In genomic region chr16:1772908-1773702, GRCh38 we compare ENCODE assay signal across 8 cellular contexts. TPM values are rescaled to one million over a fixed set of nuclear protein-coding genes. Genes with fewer than 3 reads are reported as not detected.
DNase-seq lines count a peak whose midpoint lies in the region; ATAC-seq and TF ChIP-seq lines count a peak whose summit lies in the region.

Gene MRPS34 (minus strand): TSS chr16:1773134. CDS start chr16:1773119, 15 bp downstream.

- peak; percentile 39 for ATAC-seq in GM18868 (IDR thresholded peaks at IDR 0.05; ENCODE audit: unreplicated experiment)
- ATAC-seq in HG03439 (IDR thresholded peaks at IDR 0.05; ENCODE audit: unreplicated experiment): peak; percentile 45
- peak; percentile 63 for ATAC-seq in activated CD8-positive, alpha-beta T cell treated with anti-CD3 and anti-CD28 coated beads for 36 hours

- no peaks in the 10 kb centered on the region for H3K9me3 Mint-ChIP-seq in activated CD8-positive, alpha-beta T cell treated with anti-CD3 and anti-CD28 coated beads for 36 hours

- DNase-seq in ACHN (peak; percentile 93), NCI-H748 treated with DMSO at 0.1 percent for 48 hours (lab: John Stamatoyannopoulos, UW) (peak; percentile 50), lung microvascular endothelial cell (ENCODE audit: low read depth in 2 of 2) (peak; percentile 88 to 91)
- peak; percentile 84 for DNase-seq in activated CD8-positive, alpha-beta T cell treated with anti-CD3 and anti-CD28 coated beads for 36 hours
- DNase-seq in effector CD4-positive, alpha-beta T cell: peak; percentile 71
- peak; percentile 58 to 69 (median 60) for DNase-seq in stimulated activated CD4-positive, alpha-beta T cell treated with anti-CD3 and anti-CD28 coated beads, TNF-alpha, amount 100 ng/mL, for 4 hours (ENCODE audit: low read depth in 3 of 3)

- intact Hi-C loops in activated CD8-positive, alpha-beta T cell treated with anti-CD3 and anti-CD28 coated beads for 36 hours (cut with micrococcal nuclease): no loop called here

- in situ Hi-C loops in ACHN (cut with HindIII; ENCODE audit: low pct_ligation_motif_present, low pct_unique_long_range_greater_than_20kb, low sequenced_read_pairs): no loop called here

- CTCF ChIA-PET in activated CD8-positive, alpha-beta T cell treated with anti-CD3 and anti-CD28 coated beads for 36 hours (lab: Charles Lee): interaction anchor here (0.6 to 3.4 kb wide), 6 partner anchors 9 to 69 kb away, joined by 3 to 36 read pairs (median 5); partner anchors contain the start of genes MAPK8IP3, NUBP2 and SPSB3

- POLR2A ChIA-PET in activated CD8-positive, alpha-beta T cell treated with anti-CD3 and anti-CD28 coated beads for 36 hours (lab: Charles Lee): interaction anchor here (0.7 to 3.2 kb wide), 12 partner anchors 7 to 382 kb away, joined by 3 to 18 read pairs (median 6); partner anchors contain the start of genes MAPK8IP3, NUBP2, SPSB3 and TRAF7

- H3K36me3 Mint-ChIP-seq in activated CD8-positive, alpha-beta T cell treated with anti-CD3 and anti-CD28 coated beads for 36 hours (ENCODE audit: low read depth): peaks cover 12% of the 10 kb centered on the region

- peak within 1 kb of the TSS; percentile 100 for H3K4me3 Mint-ChIP-seq in activated CD8-positive, alpha-beta T cell treated with anti-CD3 and anti-CD28 coated beads for 36 hours

- TF ChIP-seq CTCF in activated CD8-positive, alpha-beta T cell treated with anti-CD3 and anti-CD28 coated beads for 36 hours (IDR thresholded peaks at IDR 0.05): peak; percentile 97

- peaks cover 14% of the 10 kb centered on the region for H3K4me1 Mint-ChIP-seq in activated CD8-positive, alpha-beta T cell treated with anti-CD3 and anti-CD28 coated beads for 36 hours (ENCODE audit: low read depth)

- no peaks in the 10 kb centered on the region for H3K27me3 Mint-ChIP-seq in activated CD8-positive, alpha-beta T cell treated with anti-CD3 and anti-CD28 coated beads for 36 hours

- H3K27ac Mint-ChIP-seq in activated CD8-positive, alpha-beta T cell treated with anti-CD3 and anti-CD28 coated beads for 36 hours: peak within 1 kb of the TSS; percentile 99

RNA-seq across cellular contexts. Expression of gene MRPS34, which starts in this region (rescaled TPM):
- 100 to 1,000 TPM; 175 to 193 TPM for total RNA-seq in activated CD8-positive, alpha-beta T cell treated with anti-CD3 and anti-CD28 coated beads for 36 hours
- total RNA-seq in lung microvascular endothelial cell: 50.4 and 57.1 TPM in 2 replicates

Comparison
In these comparisons a context has a peak if more than half of its experiments do, and no peak if none do; other contexts are left out.
1. Peak in every context shown above with its lines: DNase-seq and ATAC-seq.